25 cellular contexts compared by ENCODE assay signal in the genomic region with DNA sequence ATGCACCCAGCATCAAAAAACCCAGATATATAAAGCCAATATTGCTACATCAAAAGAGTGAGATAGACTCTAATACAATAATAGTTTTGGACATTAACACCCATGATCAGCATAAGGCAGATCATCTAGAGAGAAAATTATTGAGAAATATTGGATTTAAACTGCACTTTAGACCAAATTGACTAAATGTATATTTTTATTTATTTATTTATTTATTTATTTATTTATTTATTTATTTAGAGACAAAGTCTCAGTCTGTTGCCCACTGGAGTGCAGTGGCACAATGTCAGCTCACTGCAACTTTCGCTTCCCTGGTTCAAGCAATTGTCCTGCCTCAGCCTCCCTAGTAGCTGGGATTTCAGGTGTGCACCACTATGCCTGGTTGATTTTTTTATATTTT.
"Had no signal": no experiment of that assay in that cellular context is flagged by ENCODE, and none has a peak within 500 bp of the region (broad histone marks: within the 10 kb centered on the region; RNA-seq: fewer than 3 reads in every experiment).

No MANE protein-coding gene starts in this region.

- H3K4me3 ChIP-seq: colonic mucosa, coronary artery, dorsolateral prefrontal cortex, esophagus muscularis mucosa, esophagus squamous epithelium, gastrocnemius medialis, gastroesophageal sphincter, heart left ventricle, heart right ventricle had no signal

- H3K4me1 ChIP-seq: colonic mucosa, esophagus muscularis mucosa, esophagus squamous epithelium, foreskin keratinocyte, gastrocnemius medialis, gastroesophageal sphincter, heart left ventricle, heart right ventricle had no signal

- ATAC-seq: effector memory CD8-positive, alpha-beta T cell; esophagus mucosa; foreskin keratinocyte; gastrocnemius medialis; gastroesophageal sphincter; heart left ventricle; heart right ventricle had no signal

- FAIRE-seq: endothelial cell of umbilical vein had no signal

- H3K36me3 ChIP-seq: colonic mucosa, esophagus muscularis mucosa, esophagus squamous epithelium, gastrocnemius medialis, gastroesophageal sphincter, heart left ventricle, heart right ventricle had no signal

- DNase-seq: colonic mucosa; cortex of kidney; dermis blood vessel endothelial cell; dorsolateral prefrontal cortex; effector CD4-positive, alpha-beta T cell; effector CD8-positive, alpha-beta T cell; effector memory CD4-positive, alpha-beta T cell; effector memory CD8-positive, alpha-beta T cell; endodermal cell; erythroblast; esophagus squamous epithelium; foreskin fibroblast; foreskin keratinocyte; foreskin melanocyte; gastrocnemius medialis; glutamatergic neuron; head of caudate nucleus; heart left ventricle; heart right ventricle had no signal

- H3K27ac ChIP-seq: colonic mucosa, coronary artery, dorsolateral prefrontal cortex, epithelial cell of prostate, esophagus muscularis mucosa, esophagus squamous epithelium, foreskin keratinocyte, gastrocnemius medialis, gastroesophageal sphincter, heart left ventricle, heart right ventricle had no signal

- H3K9me3 ChIP-seq: colonic mucosa, gastroesophageal sphincter had no signal
